10 cellular contexts compared by ENCODE assay signal in genomic region chr6:28393912-28394662, GRCh38. TPM values are rescaled to one million over a fixed set of nuclear protein-coding genes. Genes with fewer than 3 reads are reported as not detected.
DNase-seq lines count a peak whose midpoint lies in the region; ATAC-seq and TF ChIP-seq lines count a peak whose summit lies in the region.
"Had no signal": no experiment of that assay in that cellular context is flagged by ENCODE, and none has a peak within 500 bp of the region (broad histone marks: within the 10 kb centered on the region; RNA-seq: fewer than 3 reads in every experiment).

No MANE protein-coding gene starts in this region.

- H3K27me3 Mint-ChIP-seq in activated naive CD8-positive, alpha-beta T cell treated with anti-CD3 and anti-CD28 coated beads, Interleukin-2, amount 10 ng/mL, durations not matched to agents 7 days and 5 days, result no peaks in the 10 kb centered on the region
- H3K27me3 Mint-ChIP-seq in activated naive CD8-positive, alpha-beta T cell treated with anti-CD3 and anti-CD28 coated beads, Interleukin-2, amount 50 U/mL, for 24 hours, result no peaks in the 10 kb centered on the region

- peak overlapping the region; percentile 26 for H3K27ac Mint-ChIP-seq in activated naive CD8-positive, alpha-beta T cell treated with anti-CD3 and anti-CD28 coated beads, Interleukin-2, amount 10 ng/mL, durations not matched to agents 7 days and 5 days
- H3K27ac Mint-ChIP-seq in activated naive CD8-positive, alpha-beta T cell treated with anti-CD3 and anti-CD28 coated beads, Interleukin-2, amount 50 U/mL, for 24 hours, result no peak overlapping the region
- H3K27ac Mint-ChIP-seq: CD14-positive monocyte had no signal

- POLR2A ChIA-PET in activated naive CD8-positive, alpha-beta T cell treated with anti-CD3 and anti-CD28 coated beads, Interleukin-2, amount 10 ng/mL, durations not matched to agents 7 days and 5 days (lab: Charles Lee), result no interaction called here

- H3K36me3 Mint-ChIP-seq in activated naive CD8-positive, alpha-beta T cell treated with anti-CD3 and anti-CD28 coated beads, Interleukin-2, amount 10 ng/mL, durations not matched to agents 7 days and 5 days, result peaks cover 85% of the 10 kb centered on the region
- peaks cover 77% of the 10 kb centered on the region for H3K36me3 Mint-ChIP-seq in activated naive CD8-positive, alpha-beta T cell treated with anti-CD3 and anti-CD28 coated beads, Interleukin-2, amount 50 U/mL, for 24 hours (ENCODE audit: low read depth)

- DNase-seq in activated naive CD8-positive, alpha-beta T cell treated with anti-CD3 and anti-CD28 coated beads, Interleukin-2, amount 10 ng/mL, durations not matched to agents 7 days and 5 days, result no peak
- DNase-seq in activated naive CD8-positive, alpha-beta T cell treated with anti-CD3 and anti-CD28 coated beads, Interleukin-2, amount 50 U/mL, for 24 hours, result no peak
- DNase-seq in RPMI8226 (peak; percentile 35), fibroblast of pulmonary artery (ENCODE audit: low read depth) (peak; percentile 33), AG08396 (ENCODE audit: low spot score) (no peak), iPS-NIHi11 (ENCODE audit: low spot score) (no peak)
- no peak for DNase-seq in activated effector memory CD4-positive, alpha-beta T cell treated with anti-CD3 and anti-CD28 coated beads, Interleukin-2, amount 50 U/mL, for 16 hours
- DNase-seq: activated CD8-positive, alpha-beta memory T cell treated with anti-CD3 and anti-CD28 coated beads for 24 hours had no signal

- H3K4me3 Mint-ChIP-seq in activated naive CD8-positive, alpha-beta T cell treated with anti-CD3 and anti-CD28 coated beads, Interleukin-2, amount 10 ng/mL, durations not matched to agents 7 days and 5 days, result peak overlapping the region; percentile 90
- H3K4me3 Mint-ChIP-seq in activated naive CD8-positive, alpha-beta T cell treated with anti-CD3 and anti-CD28 coated beads, Interleukin-2, amount 50 U/mL, for 24 hours, result no peak overlapping the region
- H3K4me3 Mint-ChIP-seq: CD14-positive monocyte had no signal

- H3K4me3 ChIP-seq in fibroblast of pulmonary artery (replicated peaks; ENCODE audit: low read depth, low read length), result no peak overlapping the region

- H3K9me3 Mint-ChIP-seq in activated naive CD8-positive, alpha-beta T cell treated with anti-CD3 and anti-CD28 coated beads, Interleukin-2, amount 10 ng/mL, durations not matched to agents 7 days and 5 days, result peaks cover 17% of the 10 kb centered on the region
- no peaks in the 10 kb centered on the region for H3K9me3 Mint-ChIP-seq in activated naive CD8-positive, alpha-beta T cell treated with anti-CD3 and anti-CD28 coated beads, Interleukin-2, amount 50 U/mL, for 24 hours
- H3K9me3 Mint-ChIP-seq: CD14-positive monocyte had no signal

- TF ChIP-seq CTCF in fibroblast of pulmonary artery (IDR thresholded peaks at IDR 0.05; ENCODE audit: low read length, missing control alignments), result peak; percentile 49

- no peak for ATAC-seq in activated naive CD8-positive, alpha-beta T cell treated with anti-CD3 and anti-CD28 coated beads, Interleukin-2, amount 10 ng/mL, durations not matched to agents 7 days and 5 days (ENCODE audit: low read depth)
- ATAC-seq in activated naive CD8-positive, alpha-beta T cell treated with anti-CD3 and anti-CD28 coated beads, Interleukin-2, amount 50 U/mL, for 24 hours, result no peak
- no peak for ATAC-seq in HG02678 (IDR thresholded peaks at IDR 0.05; ENCODE audit: unreplicated experiment)

- peaks cover 45% of the 10 kb centered on the region for H3K4me1 Mint-ChIP-seq in activated naive CD8-positive, alpha-beta T cell treated with anti-CD3 and anti-CD28 coated beads, Interleukin-2, amount 10 ng/mL, durations not matched to agents 7 days and 5 days
- H3K4me1 Mint-ChIP-seq in activated naive CD8-positive, alpha-beta T cell treated with anti-CD3 and anti-CD28 coated beads, Interleukin-2, amount 50 U/mL, for 24 hours, result peaks cover 38% of the 10 kb centered on the region

RNA-seq across cellular contexts. Expression of gene ZSCAN12, which starts 5.5 kb away (rescaled TPM):
- 10 to 100 TPM; 13.9 to 15.0 TPM for total RNA-seq in activated naive CD8-positive, alpha-beta T cell treated with anti-CD3 and anti-CD28 coated beads, Interleukin-2, amount 10 ng/mL, durations not matched to agents 7 days and 5 days

RNA-seq across cellular contexts. Expression of gene ZKSCAN3, which starts 44.3 kb away (rescaled TPM):
- total RNA-seq in activated naive CD8-positive, alpha-beta T cell treated with anti-CD3 and anti-CD28 coated beads, Interleukin-2, amount 10 ng/mL, durations not matched to agents 7 days and 5 days, result 1 to 10 TPM; 7.0 to 7.6 TPM

RNA-seq across cellular contexts. Expression of gene ZSCAN23, which starts 49.2 kb away (rescaled TPM):
- 1 to 10 TPM; 1.3 to 2.9 TPM for total RNA-seq in activated naive CD8-positive, alpha-beta T cell treated with anti-CD3 and anti-CD28 coated beads, Interleukin-2, amount 10 ng/mL, durations not matched to agents 7 days and 5 days

RNA-seq across cellular contexts. Expression of gene ZSCAN31, which starts 58.1 kb away (rescaled TPM):
- 1 to 10 TPM; 1.9 to 2.0 TPM for total RNA-seq in activated naive CD8-positive, alpha-beta T cell treated with anti-CD3 and anti-CD28 coated beads, Interleukin-2, amount 10 ng/mL, durations not matched to agents 7 days and 5 days

Comparison
In these comparisons a context has a peak if more than half of its experiments do, and no peak if none do; other contexts are left out.
1. DNase-seq: peak in RPMI8226 (single experiment) and fibroblast of pulmonary artery (single experiment); none in activated naive CD8-positive, alpha-beta T cell treated with anti-CD3 and anti-CD28 coated beads, Interleukin-2, amount 10 ng/mL, durations not matched to agents 7 days and 5 days (single experiment), activated naive CD8-positive, alpha-beta T cell treated with anti-CD3 and anti-CD28 coated beads, Interleukin-2, amount 50 U/mL, for 24 hours (single experiment), AG08396 (single experiment), activated effector memory CD4-positive, alpha-beta T cell treated with anti-CD3 and anti-CD28 coated beads, Interleukin-2, amount 50 U/mL, for 16 hours (single experiment) and iPS-NIHi11 (single experiment).